8 cellular contexts compared by ENCODE assay signal in the genomic region with DNA sequence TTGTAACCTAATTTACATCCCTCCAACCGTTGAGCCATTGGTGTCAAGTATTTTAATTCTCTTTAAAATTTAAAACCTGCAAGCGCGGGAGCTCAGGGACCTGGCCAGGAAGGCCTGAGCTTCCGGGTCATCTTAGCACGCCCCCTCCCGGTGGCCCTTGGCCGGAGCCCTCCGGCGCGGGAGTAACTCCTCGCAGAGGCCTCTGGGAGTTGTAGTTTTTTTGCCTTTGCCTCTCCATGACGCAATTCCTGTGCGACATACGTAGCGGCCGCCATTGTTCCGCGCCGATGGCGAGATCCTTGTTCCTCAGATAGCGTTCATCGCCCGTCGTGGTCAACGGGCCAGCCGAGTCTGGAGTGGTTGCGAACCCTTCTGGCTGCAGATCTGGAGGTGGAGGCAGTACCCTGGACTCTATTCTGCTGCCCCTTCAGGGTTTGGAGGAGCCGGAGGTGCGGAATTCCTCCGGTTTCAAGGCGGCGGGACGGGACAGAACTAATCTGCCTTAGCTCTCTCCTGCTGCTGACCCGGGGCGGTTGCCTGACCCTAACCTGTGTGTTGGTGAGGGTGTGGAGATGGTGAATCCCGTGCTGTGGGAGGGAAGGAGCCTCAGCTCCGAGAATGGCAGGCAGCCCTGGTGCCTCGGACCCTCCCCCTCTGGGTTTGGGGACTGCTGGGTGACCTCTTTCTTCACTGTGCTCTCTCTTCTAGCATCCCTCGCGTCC. TPM values are rescaled to one million over a fixed set of nuclear protein-coding genes. Genes with fewer than 3 reads are reported as not detected.
DNase-seq lines count a peak whose midpoint lies in the region; ATAC-seq and FAIRE-seq lines count a peak whose summit lies in the region.

A gene (plus strand): TSS at position 258 of the 722 bp plus-strand sequence. CDS start 503 bp downstream, outside the sequence.

- peak within 1 kb of the TSS; percentile 90 for H3K4me3 Mint-ChIP-seq in activated CD4-positive, alpha-beta T cell treated with anti-CD3 and anti-CD28 coated beads for 36 hours

- intact Hi-C loops in activated CD4-positive, alpha-beta T cell treated with anti-CD3 and anti-CD28 coated beads for 36 hours (cut with DNase I, micrococcal nuclease): loop anchor here (1.0 kb wide), 6 partner anchors 51 to 294 kb away; a partner anchor contains a TSS

- no peaks in the 10 kb centered on the region for H3K27me3 Mint-ChIP-seq in activated CD4-positive, alpha-beta T cell treated with anti-CD3 and anti-CD28 coated beads for 36 hours

- peaks cover 39% of the 10 kb centered on the region for H3K9me3 Mint-ChIP-seq in activated CD4-positive, alpha-beta T cell treated with anti-CD3 and anti-CD28 coated beads for 36 hours (ENCODE audit: low read depth)

- FAIRE-seq in colon (lab: Jason Lieb, UNC): peak; percentile 10

- peaks cover 61% of the 10 kb centered on the region for H3K36me3 Mint-ChIP-seq in activated CD4-positive, alpha-beta T cell treated with anti-CD3 and anti-CD28 coated beads for 36 hours (ENCODE audit: low read depth)

- CTCF ChIA-PET in activated CD4-positive, alpha-beta T cell treated with anti-CD3 and anti-CD28 coated beads for 36 hours (lab: Charles Lee): interaction anchor here (0.7 to 2.3 kb wide), 11 partner anchors 8 to 276 kb away, joined by 3 to 6 read pairs (median 3); a partner anchor contains a TSS

- peaks cover 11% of the 10 kb centered on the region for H3K4me1 Mint-ChIP-seq in activated CD4-positive, alpha-beta T cell treated with anti-CD3 and anti-CD28 coated beads for 36 hours

- peak; percentile 85 for DNase-seq in Ammon's horn (ENCODE audit: low spot score)
- peak; percentile 65 for DNase-seq in NCI-H446 treated with DMSO at 0.1 percent for 48 hours (lab: John Stamatoyannopoulos, UW)
- peak; percentile 95 for DNase-seq in activated CD4-positive, alpha-beta T cell treated with anti-CD3 and anti-CD28 coated beads for 36 hours
- peak; percentile 92 for DNase-seq in kidney tubule cell (ENCODE audit: low spot score)
- DNase-seq in stimulated activated CD4-positive, alpha-beta T cell treated with anti-CD3 and anti-CD28 coated beads, Interleukin-1b, Interleukin-23, amount 100 ng/mL, for 24 hours (ENCODE audit: low read depth in 4 of 4, low spot score in 1 of 4): peak; percentile 83 to 87 (median 86)

- POLR2A ChIA-PET in activated CD4-positive, alpha-beta T cell treated with anti-CD3 and anti-CD28 coated beads for 36 hours (lab: Charles Lee): interaction anchor here (1.0 kb wide), 2 partner anchors 100 to 101 kb away, joined by 3 to 6 read pairs; a partner anchor contains a TSS

- H3K27ac Mint-ChIP-seq in activated CD4-positive, alpha-beta T cell treated with anti-CD3 and anti-CD28 coated beads for 36 hours: peak within 1 kb of the TSS; percentile 95

- peak; percentile 98 for ATAC-seq in GM19035 (IDR thresholded peaks at IDR 0.05; ENCODE audit: unreplicated experiment)
- peak; percentile 97 for ATAC-seq in HG03354 (IDR thresholded peaks at IDR 0.05; ENCODE audit: poor library complexity, severe bottlenecking, unreplicated experiment)
- peak; percentile 96 for ATAC-seq in activated CD4-positive, alpha-beta T cell treated with anti-CD3 and anti-CD28 coated beads for 36 hours

RNA-seq across cellular contexts. Expression of the gene that starts here (rescaled TPM):
- total RNA-seq in activated CD4-positive, alpha-beta T cell treated with anti-CD3 and anti-CD28 coated beads for 36 hours: 10 to 100 TPM; 14.0 to 14.6 TPM

Comparison
In these comparisons a context has a peak if more than half of its experiments do, and no peak if none do; other contexts are left out.
1. Peak in every context shown above with its lines: DNase-seq and ATAC-seq.